ENCODE assay signal across 1 cellular context in the genomic region with DNA sequence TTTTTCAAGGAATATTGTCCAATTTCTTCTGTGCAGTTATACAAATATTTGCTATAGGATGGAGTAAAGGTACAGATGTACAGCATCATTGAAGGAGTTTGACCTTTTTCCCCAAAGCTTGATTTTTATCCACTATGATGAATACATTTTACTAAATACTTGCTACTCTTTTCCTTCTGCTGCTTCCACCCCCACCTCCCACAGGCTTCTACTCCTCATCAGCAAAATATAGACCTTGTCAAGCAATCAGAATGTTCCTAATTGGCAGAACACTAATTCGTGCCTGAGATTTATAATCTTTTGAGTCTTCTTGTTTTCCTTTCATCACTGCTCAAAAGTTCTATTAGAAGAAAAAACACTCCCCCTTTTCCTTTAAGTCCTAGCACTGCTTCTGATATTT.
TF ChIP-seq lines count a peak whose summit lies in the region.

No MANE protein-coding gene starts in this region.

TF ChIP-seq in HepG2, 621 proteins besides CTCF, POLR2A, EP300 and RAD21:
- TF ChIP-seq REXO4 (CRISPR knock-in tag; IDR thresholded peaks at IDR 0.05; ENCODE audit: borderline replicate concordance) (no peak), SP1 (IDR thresholded peaks at IDR 0.05) (no peak), SP1 (CRISPR knock-in tag; IDR thresholded peaks at IDR 0.05) (no peak), ZNF788 (CRISPR knock-in tag; IDR thresholded peaks at IDR 0.05; ENCODE audit: borderline replicate concordance) (no peak), ZMYM3 (CRISPR knock-in tag; IDR thresholded peaks at IDR 0.05) (no peak), YEATS2 (CRISPR knock-in tag; IDR thresholded peaks at IDR 0.05; ENCODE audit: borderline replicate concordance) (no peak), HOXA9 (CRISPR knock-in tag; IDR thresholded peaks at IDR 0.05; ENCODE audit: borderline replicate concordance) (no peak), GTF3A (CRISPR knock-in tag; conservative IDR thresholded peaks at IDR 0.05) (no peak), GPBP1L1 (CRISPR knock-in tag; IDR thresholded peaks at IDR 0.05) (no peak), RCOR2 (CRISPR knock-in tag; IDR thresholded peaks at IDR 0.05) (no peak), TMF1 (CRISPR knock-in tag; IDR thresholded peaks at IDR 0.05; ENCODE audit: low read depth) (no peak), ASH2L (IDR thresholded peaks at IDR 0.05; ENCODE audit: insufficient read length, low read depth, low read length) (no peak), ZNF660 (CRISPR knock-in tag; IDR thresholded peaks at IDR 0.05; ENCODE audit: borderline replicate concordance, low read depth) (no peak)
- TF ChIP-seq, protein P1, sequence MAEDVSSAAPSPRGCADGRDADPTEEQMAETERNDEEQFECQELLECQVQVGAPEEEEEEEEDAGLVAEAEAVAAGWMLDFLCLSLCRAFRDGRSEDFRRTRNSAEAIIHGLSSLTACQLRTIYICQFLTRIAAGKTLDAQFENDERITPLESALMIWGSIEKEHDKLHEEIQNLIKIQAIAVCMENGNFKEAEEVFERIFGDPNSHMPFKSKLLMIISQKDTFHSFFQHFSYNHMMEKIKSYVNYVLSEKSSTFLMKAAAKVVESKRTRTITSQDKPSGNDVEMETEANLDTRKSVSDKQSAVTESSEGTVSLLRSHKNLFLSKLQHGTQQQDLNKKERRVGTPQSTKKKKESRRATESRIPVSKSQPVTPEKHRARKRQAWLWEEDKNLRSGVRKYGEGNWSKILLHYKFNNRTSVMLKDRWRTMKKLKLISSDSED (CRISPR knock-in tag; IDR thresholded peaks at IDR 0.05): no peak
- TF ChIP-seq, protein P2, sequence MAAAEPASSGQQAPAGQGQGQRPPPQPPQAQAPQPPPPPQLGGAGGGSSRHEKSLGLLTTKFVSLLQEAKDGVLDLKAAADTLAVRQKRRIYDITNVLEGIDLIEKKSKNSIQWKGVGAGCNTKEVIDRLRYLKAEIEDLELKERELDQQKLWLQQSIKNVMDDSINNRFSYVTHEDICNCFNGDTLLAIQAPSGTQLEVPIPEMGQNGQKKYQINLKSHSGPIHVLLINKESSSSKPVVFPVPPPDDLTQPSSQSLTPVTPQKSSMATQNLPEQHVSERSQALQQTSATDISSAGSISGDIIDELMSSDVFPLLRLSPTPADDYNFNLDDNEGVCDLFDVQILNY (CRISPR knock-in tag; conservative IDR thresholded peaks at IDR 0.05): no peak
